Comparison of ENCODE assay signal across 8 cellular contexts in the genomic region with DNA sequence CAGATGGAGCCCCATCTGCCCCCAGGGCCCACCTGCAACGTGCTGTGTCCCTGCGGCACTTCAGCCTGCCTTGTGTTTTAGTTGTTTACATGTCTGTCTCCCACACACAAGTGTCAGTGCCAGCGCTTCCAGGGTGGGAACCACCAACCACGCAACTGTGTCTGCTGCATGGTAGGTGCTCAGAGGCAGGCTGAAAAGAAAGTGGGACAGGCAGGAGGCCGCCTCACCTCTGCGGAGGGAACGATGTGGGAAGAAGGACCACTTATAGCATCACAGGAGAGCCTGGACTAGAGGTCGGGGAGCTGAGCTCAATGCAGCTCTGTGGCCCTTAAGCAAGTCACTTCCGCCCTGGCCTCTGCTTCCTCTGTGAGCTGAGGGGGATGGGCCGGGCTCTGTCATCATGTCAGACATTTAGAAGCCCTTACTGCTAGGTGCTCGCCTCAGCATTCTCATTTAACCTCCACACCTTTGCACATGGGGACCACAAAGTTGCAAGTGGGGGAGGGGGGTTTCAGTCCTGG. TPM values are rescaled to one million over a fixed set of nuclear protein-coding genes. Genes with fewer than 3 reads are reported as not detected.
DNase-seq lines count a peak whose midpoint lies in the region; ATAC-seq lines count a peak whose summit lies in the region.

No MANE protein-coding gene starts in this region.

- peak; percentile 23 to 25 for ATAC-seq in left cardiac atrium
- no peak for ATAC-seq in GM18498 (IDR thresholded peaks at IDR 0.05; ENCODE audit: unreplicated experiment)
- no peak for ATAC-seq in HG03342 (IDR thresholded peaks at IDR 0.05; ENCODE audit: unreplicated experiment)

- intact Hi-C loops in left cardiac atrium (cut with DNase I): no loop called here

- DNase-seq in GF-D8 (lab: John Stamatoyannopoulos, UW) (peak; percentile 66), NCI-H510A (lab: John Stamatoyannopoulos, UW) (peak; percentile 70), activated T-cell treated with anti-CD3 and anti-CD28 coated beads for 4 hours (peak; percentile 48), left cardiac atrium (peak; percentile 65), A172 (ENCODE audit: low spot score) (no peak)
- peak; percentile 54 for DNase-seq in stimulated activated CD4-positive, alpha-beta T cell treated with anti-CD3 and anti-CD28 coated beads, Interleukin-2, amount 100 ng/mL, for 4 hours (ENCODE audit: low read depth)

RNA-seq across cellular contexts. Expression of gene SLC9A1, which starts 17.8 kb away (rescaled TPM):
- 10 to 100 TPM; 17.4 to 37.3 TPM for total RNA-seq in left cardiac atrium
- 2.3 and 5.2 TPM in 2 replicates for total RNA-seq in A172 (2014; rRNA removed; shearing (Covaris generic))

Comparison
In these comparisons a context has a peak if more than half of its experiments do, and no peak if none do; other contexts are left out.
1. ATAC-seq: peak in left cardiac atrium (2 of 2); none in GM18498 (single experiment) and HG03342 (single experiment).